In the genomic region with DNA sequence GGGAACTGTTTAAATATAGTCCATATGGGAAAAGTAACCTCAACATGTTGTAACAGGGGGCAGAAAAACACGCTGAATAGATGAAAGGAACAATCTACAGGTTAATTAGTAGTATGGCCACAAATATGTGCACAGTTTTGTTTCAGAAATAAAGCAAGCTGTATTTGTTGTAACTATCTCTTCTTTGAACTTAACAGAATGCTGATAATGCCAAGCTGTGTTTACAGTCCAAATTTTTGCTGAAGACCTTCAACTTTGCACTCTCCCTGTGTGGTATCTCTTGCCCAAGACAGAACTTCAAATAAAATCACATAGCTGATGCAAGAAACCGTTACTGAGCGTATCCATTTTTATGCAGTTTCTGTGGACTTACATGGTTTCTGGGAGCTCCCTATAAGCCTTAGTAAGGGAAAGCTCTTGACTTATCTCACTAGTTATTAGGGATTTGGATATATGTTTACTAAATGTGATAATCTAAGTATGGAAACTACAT, we compare ENCODE assay signal across 21 cellular contexts.
"Had no signal": no experiment of that assay in that cellular context is flagged by ENCODE, and none has a peak within 500 bp of the region (broad histone marks: within the 10 kb centered on the region; RNA-seq: fewer than 3 reads in every experiment).

No MANE protein-coding gene starts in this region.

- ATAC-seq: activated CD8-positive, alpha-beta T cell treated with anti-CD3 and anti-CD28 coated beads for 36 hours; activated naive CD8-positive, alpha-beta T cell treated with anti-CD3 and anti-CD28 coated beads, Interleukin-2, amount 50 U/mL, for 24 hours; effector memory CD8-positive, alpha-beta T cell; foreskin keratinocyte; left lung had no signal

- H3K9me3 Mint-ChIP-seq: activated CD4-positive, alpha-beta T cell treated with anti-CD3 and anti-CD28 coated beads, Interleukin-2, amount 10 ng/mL, durations not matched to agents 24 days and 14 days; activated CD8-positive, alpha-beta T cell treated with anti-CD3 and anti-CD28 coated beads for 36 hours; activated naive CD8-positive, alpha-beta T cell treated with anti-CD3 and anti-CD28 coated beads, Interleukin-2, amount 50 U/mL, for 24 hours; activated T-helper 2 cell treated with anti-CD3 and anti-CD28 coated beads, Interferon-gamma antibody, Interleukin-2, Interleukin-4, amounts not matched to agents 10 μg/mL and 5 μg/mL and 100 μg/mL, durations not matched to agents 14 hours and 24 hours and 36 hours; effector memory CD8-positive, alpha-beta T cell; nephron progenitor cell had no signal

- H3K4me3 Mint-ChIP-seq: activated CD4-positive, alpha-beta T cell treated with anti-CD3 and anti-CD28 coated beads, Interleukin-2, amount 10 ng/mL, durations not matched to agents 24 days and 14 days; activated CD8-positive, alpha-beta T cell treated with anti-CD3 and anti-CD28 coated beads for 36 hours; activated naive CD8-positive, alpha-beta T cell treated with anti-CD3 and anti-CD28 coated beads, Interleukin-2, amount 50 U/mL, for 24 hours; effector memory CD8-positive, alpha-beta T cell; nephron progenitor cell had no signal

- H3K4me3 ChIP-seq: esophagus squamous epithelium, left lung, tibial nerve had no signal

- H3K27me3 ChIP-seq: esophagus squamous epithelium, foreskin keratinocyte, left lung, tibial nerve had no signal

- H3K27me3 Mint-ChIP-seq: activated CD8-positive, alpha-beta T cell treated with anti-CD3 and anti-CD28 coated beads for 36 hours; activated naive CD8-positive, alpha-beta T cell treated with anti-CD3 and anti-CD28 coated beads, Interleukin-2, amount 50 U/mL, for 24 hours; effector memory CD8-positive, alpha-beta T cell had no signal

- H3K36me3 ChIP-seq: esophagus squamous epithelium, left lung, tibial nerve had no signal

- H3K4me1 Mint-ChIP-seq: nephron progenitor cell had no signal

- H3K27ac Mint-ChIP-seq: activated CD4-positive, alpha-beta T cell treated with anti-CD3 and anti-CD28 coated beads, Interleukin-2, amount 10 ng/mL, durations not matched to agents 24 days and 14 days; activated CD8-positive, alpha-beta T cell treated with anti-CD3 and anti-CD28 coated beads for 36 hours; activated naive CD8-positive, alpha-beta T cell treated with anti-CD3 and anti-CD28 coated beads, Interleukin-2, amount 50 U/mL, for 24 hours; activated T-helper 2 cell treated with anti-CD3 and anti-CD28 coated beads, Interferon-gamma antibody, Interleukin-2, Interleukin-4, amounts not matched to agents 10 μg/mL and 5 μg/mL and 100 μg/mL, durations not matched to agents 14 hours and 24 hours and 36 hours; nephron progenitor cell had no signal

- H3K4me1 ChIP-seq: esophagus squamous epithelium, foreskin keratinocyte, left lung had no signal

- DNase-seq: activated CD4-positive, alpha-beta T cell treated with anti-CD3 and anti-CD28 coated beads, Interleukin-2, amount 10 ng/mL, durations not matched to agents 24 days and 14 days; activated CD8-positive, alpha-beta T cell treated with anti-CD3 and anti-CD28 coated beads for 36 hours; activated naive CD4-positive, alpha-beta T cell treated with Interleukin-2 at 50 U/mL for 16 hours; activated naive CD8-positive, alpha-beta T cell treated with anti-CD3 and anti-CD28 coated beads, Interleukin-2, amount 50 U/mL, for 24 hours; activated T-cell treated with anti-CD3 and anti-CD28 coated beads, Interleukin-2, amount 50 U/mL, for 1 hour; dermis blood vessel endothelial cell; effector memory CD8-positive, alpha-beta T cell; esophagus squamous epithelium; foreskin keratinocyte; glutamatergic neuron; kidney; left lung; mammary epithelial cell; nephron progenitor cell; nucleus accumbens; stimulated activated naive CD4-positive, alpha-beta T cell; substantia nigra; T-helper 1 cell; T-helper 9 cell had no signal

- H3K9me3 ChIP-seq: esophagus squamous epithelium, left lung, tibial nerve had no signal
